ENCODE assay signal across 8 cellular contexts in genomic region chr5:109411175-109411514, GRCh38. TPM values are rescaled to one million over a fixed set of nuclear protein-coding genes. Genes with fewer than 3 reads are reported as not detected.
DNase-seq lines count a peak whose midpoint lies in the region; ATAC-seq and TF ChIP-seq lines count a peak whose summit lies in the region.

No MANE protein-coding gene starts in this region.

- peaks cover 47% of the 10 kb centered on the region for H3K4me1 ChIP-seq in OCI-LY1 (ENCODE audit: insufficient read depth, low read length, severe bottlenecking)
- peaks cover 12% of the 10 kb centered on the region for H3K4me1 ChIP-seq in endodermal cell (ENCODE audit: control insufficient read depth, insufficient read depth, low read length)
- peaks cover 34 to 35% of the 10 kb centered on the region in 2 experiments for H3K4me1 ChIP-seq in neutrophil (ENCODE audit: control insufficient read depth in 1 of 2, insufficient read depth in 1 of 2, low read depth in 1 of 2, low read length in 1 of 2)

- H3K27me3 Mint-ChIP-seq in CD4-positive, alpha-beta T cell = no peaks in the 10 kb centered on the region
- H3K27me3 Mint-ChIP-seq in endodermal cell (ENCODE audit: insufficient read depth) = no peaks in the 10 kb centered on the region

- H3K4me2 ChIP-seq in OCI-LY1 (ENCODE audit: low read length) = peak overlapping the region; percentile 88

- DNase-seq in CD4-positive, alpha-beta T cell = no peak
- no peak for DNase-seq in endodermal cell

- WGBS in endodermal cell (ENCODE audit: insufficient coverage in 1 of 2, insufficient read length in 1 of 2), 2 experiments = 9 to 12% methylated on average over 2 of the region's 2 CpGs

- H3K27me3 ChIP-seq in CD4-positive, alpha-beta T cell (ENCODE audit: control insufficient read depth, insufficient read depth, low read length) = no peaks in the 10 kb centered on the region
- H3K27me3 ChIP-seq in OCI-LY1 (ENCODE audit: insufficient read depth, low read length) (no peaks in the 10 kb centered on the region), endodermal cell (ENCODE audit: control insufficient read depth, insufficient read depth, low read length, poor library complexity, severe bottlenecking) (no peaks in the 10 kb centered on the region), neutrophil (no peaks in the 10 kb centered on the region)

- 0 out of 2 replicates have a peak, but pooled peaks cover 4% of the 10 kb centered on the region for H3F3A ChIP-seq in OCI-LY1 (ENCODE audit: insufficient read depth, low read length)

- peak overlapping the region; percentile 100 for H3K4me3 Mint-ChIP-seq in CD4-positive, alpha-beta T cell
- H3K4me3 Mint-ChIP-seq in endodermal cell = peak overlapping the region; percentile 99

- H2AFZ ChIP-seq in OCI-LY1 (ENCODE audit: low read length) = no peak overlapping the region

- peaks cover 41% of the 10 kb centered on the region for H3K36me3 Mint-ChIP-seq in CD4-positive, alpha-beta T cell (ENCODE audit: low read depth)
- peaks cover 8% of the 10 kb centered on the region for H3K36me3 Mint-ChIP-seq in endodermal cell (ENCODE audit: low read depth)

- intact Hi-C loops in CD4-positive, alpha-beta T cell (cut with DNase I, micrococcal nuclease) = loop anchor here (2.0 to 10.0 kb wide), 4 partner anchors 662 to 1684 kb away; partner anchors contain the start of genes SLC25A46 (in 2 of the 2) and WDR36 (in 1 of the 2)

- H3K9me3 ChIP-seq in CD4-positive, alpha-beta T cell (ENCODE audit: control insufficient read depth, low read length) = no peaks in the 10 kb centered on the region
- H3K9me3 ChIP-seq in OCI-LY1 (ENCODE audit: low read length) = peaks cover 4% of the 10 kb centered on the region; the same call in 1 of the 2 replicates
- H3K9me3 ChIP-seq in endodermal cell (ENCODE audit: control insufficient read depth, low read length) = peaks cover 22% of the 10 kb centered on the region
- H3K9me3 ChIP-seq in neutrophil = no peaks in the 10 kb centered on the region

- no peak for TF ChIP-seq CTCF in CD4-positive, alpha-beta T cell (IDR thresholded peaks at IDR 0.05)
- TF ChIP-seq CTCF in OCI-LY1 (IDR thresholded peaks at IDR 0.05; ENCODE audit: low read length) (no peak), endodermal cell (conservative IDR thresholded peaks at IDR 0.05) (no peak), neutrophil (IDR thresholded peaks at IDR 0.05) (no peak)

- peaks cover 26% of the 10 kb centered on the region for H3K79me2 ChIP-seq in OCI-LY1 (ENCODE audit: insufficient read depth, low read length)

- H3K36me3 ChIP-seq in OCI-LY1 (ENCODE audit: insufficient read depth, low read length) (peaks cover 7% of the 10 kb centered on the region; the same call in 1 of the 2 replicates), endodermal cell (ENCODE audit: control insufficient read depth, insufficient read depth, low read length) (peaks cover 3% of the 10 kb centered on the region), neutrophil (no peaks in the 10 kb centered on the region)

- no peak for ATAC-seq in CD4-positive, alpha-beta T cell (ENCODE audit: poor library complexity)
- ATAC-seq in HG03571 (IDR thresholded peaks at IDR 0.05; ENCODE audit: unreplicated experiment) (no peak), HG02763 (IDR thresholded peaks at IDR 0.05; ENCODE audit: unreplicated experiment) (no peak), GM19395 (IDR thresholded peaks at IDR 0.05; ENCODE audit: unreplicated experiment) (no peak), HG02973 (IDR thresholded peaks at IDR 0.05; ENCODE audit: unreplicated experiment) (no peak)

- H3K9ac ChIP-seq in OCI-LY1 (ENCODE audit: low read length) (peak overlapping the region; percentile 84), endodermal cell (ENCODE audit: extremely low read depth, low read length, poor library complexity, severe bottlenecking) (peak overlapping the region; percentile 75)

- no peaks in the 10 kb centered on the region for H3K9me2 ChIP-seq in OCI-LY1 (ENCODE audit: low read depth, low read length)

- H3K4me1 Mint-ChIP-seq in CD4-positive, alpha-beta T cell (ENCODE audit: low read depth) = peaks cover 40% of the 10 kb centered on the region
- peaks cover 33% of the 10 kb centered on the region for H3K4me1 Mint-ChIP-seq in endodermal cell

- no peak overlapping the region for H3K27ac ChIP-seq in CD4-positive, alpha-beta T cell (ENCODE audit: low read depth, low read length)
- H3K27ac ChIP-seq in OCI-LY1 (ENCODE audit: low read depth, low read length, poor library complexity, severe bottlenecking) = peak overlapping the region; percentile 93
- H3K27ac ChIP-seq in endodermal cell (ENCODE audit: low read depth, low read length) = peak overlapping the region; percentile 91
- peak overlapping the region; percentile 99 for H3K27ac ChIP-seq in neutrophil

- H3K4me3 ChIP-seq in OCI-LY1 (ENCODE audit: low read depth, low read length, poor library complexity, severe bottlenecking) = peak overlapping the region; percentile 68
- H3K4me3 ChIP-seq in endodermal cell (ENCODE audit: low read length) = peak overlapping the region; percentile 90
- H3K4me3 ChIP-seq in neutrophil (ENCODE audit: low read depth in 1 of 2, low read length in 1 of 2) = peak overlapping the region; percentile 85 to 91

- peak overlapping the region; percentile 99 for H3K27ac Mint-ChIP-seq in CD4-positive, alpha-beta T cell
- H3K27ac Mint-ChIP-seq in endodermal cell = peak overlapping the region; percentile 98

- H3K9me3 Mint-ChIP-seq in CD4-positive, alpha-beta T cell = peaks cover 9% of the 10 kb centered on the region
- H3K9me3 Mint-ChIP-seq in endodermal cell = peaks cover 21% of the 10 kb centered on the region

- POLR2A ChIA-PET in CD4-positive, alpha-beta T cell (lab: Charles Lee) = interaction anchor here (0.6 to 3.2 kb wide), 9 partner anchors 8 to 1029 kb away, joined by 3 to 59 read pairs (median 9); partner anchors contain the start of genes FBXL17, FER and MAN2A1

- no peaks in the 10 kb centered on the region for H4K20me1 ChIP-seq in OCI-LY1 (ENCODE audit: insufficient read depth, low read length)

- CTCF ChIA-PET in CD4-positive, alpha-beta T cell (lab: Charles Lee) = no interaction called here

RNA-seq across cellular contexts. Expression of gene PJA2, which starts 1.4 kb away (rescaled TPM):
- total RNA-seq in CD4-positive, alpha-beta T cell = 10 to 100 TPM; 88.8 to 92.9 TPM
- 10 to 100 TPM; 61.9 to 64.7 TPM for total RNA-seq in endodermal cell
- 80.1 TPM for polyA plus RNA-seq in endodermal cell (2013, experiment 1 of 2)
- 78.0 TPM for polyA plus RNA-seq in endodermal cell (2013, experiment 2 of 2)
